Comparison of ENCODE assay signal across 8 cellular contexts in the genomic region with DNA sequence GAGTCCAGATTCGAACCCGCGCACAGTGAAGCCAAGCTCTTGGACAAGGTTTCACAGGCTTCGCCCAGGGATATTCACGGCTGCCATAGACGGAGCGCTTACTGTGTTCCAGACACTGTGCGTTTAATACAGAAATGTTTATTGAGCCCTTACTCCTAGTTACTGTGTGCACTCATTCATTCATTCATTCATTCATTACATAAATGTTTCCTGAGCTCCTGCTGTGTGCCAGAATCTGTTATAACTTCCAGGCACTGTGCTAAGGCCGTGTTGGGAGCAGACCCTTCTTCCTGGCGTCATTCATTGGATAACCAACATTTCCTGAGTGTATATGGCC. TPM values are rescaled to one million over a fixed set of nuclear protein-coding genes. Genes with fewer than 3 reads are reported as not detected.
A peak's percentile ranks its signal among the peaks of the same experiment; 100 is the strongest.
DNase-seq lines count a peak whose midpoint lies in the region; ATAC-seq lines count a peak whose summit lies in the region.

No MANE protein-coding gene starts in this region.

- peaks cover 7% of the 10 kb centered on the region for H3K27me3 Mint-ChIP-seq in T-helper 2 cell treated with Interferon-gamma antibody and Interleukin-4, amounts not matched to agents 5 μg/mL and 100 μg/mL, for 36 hours (ENCODE audit: low read depth)
- H3K27me3 Mint-ChIP-seq in activated T-helper 17 cell treated with anti-CD3 and anti-CD28 coated beads, Interleukin-2, amount 50 U/mL, for 72 hours = no peaks in the 10 kb centered on the region
- H3K27me3 Mint-ChIP-seq in immature natural killer cell (ENCODE audit: low read depth in 3 of 3) = peaks cover 17 to 32% (median 23%) of the 10 kb centered on the region in 3 donors

- H3K4me3 ChIP-seq in subcutaneous abdominal adipose tissue (ENCODE audit: low read depth in 1 of 5, low read length in 5 of 5) = peak overlapping the region; percentile 61 to 91 (median 68)

- H3K27me3 ChIP-seq in subcutaneous abdominal adipose tissue (ENCODE audit: control insufficient read depth in 5 of 5, insufficient read depth in 4 of 5, low read length in 5 of 5) = no peaks in the 10 kb centered on the region

- no peak for DNase-seq in T-helper 2 cell treated with Interferon-gamma antibody and Interleukin-4, amounts not matched to agents 5 μg/mL and 100 μg/mL, for 36 hours (ENCODE audit: low spot score)
- no peak for DNase-seq in T-helper 2 cell
- DNase-seq in immature natural killer cell = no peak
- no peak for DNase-seq in NCI-H1417 (lab: John Stamatoyannopoulos, UW)

- H3K9ac ChIP-seq in subcutaneous abdominal adipose tissue (ENCODE audit: low read length in 5 of 5) = peak overlapping the region in 4 of 5 donors; percentile 53 to 73 (median 62)

- no peaks in the 10 kb centered on the region for H3K9me3 ChIP-seq in subcutaneous abdominal adipose tissue (ENCODE audit: control insufficient read depth in 5 of 5, low read length in 5 of 5)

- no peaks in the 10 kb centered on the region for H3K36me3 Mint-ChIP-seq in T-helper 2 cell treated with Interferon-gamma antibody and Interleukin-4, amounts not matched to agents 5 μg/mL and 100 μg/mL, for 36 hours (ENCODE audit: low read depth)
- peaks cover 12% of the 10 kb centered on the region for H3K36me3 Mint-ChIP-seq in activated T-helper 17 cell treated with anti-CD3 and anti-CD28 coated beads, Interleukin-2, amount 50 U/mL, for 72 hours (ENCODE audit: low read depth)
- no peaks in the 10 kb centered on the region for H3K36me3 Mint-ChIP-seq in immature natural killer cell

- no peaks in the 10 kb centered on the region for H3K36me3 ChIP-seq in subcutaneous abdominal adipose tissue (ENCODE audit: control insufficient read depth in 5 of 5, insufficient read depth in 5 of 5, low read length in 5 of 5)

- no peak for ATAC-seq in activated T-helper 17 cell treated with anti-CD3 and anti-CD28 coated beads, Interleukin-2, amount 50 U/mL, for 72 hours (replicated peaks)
- no peak for ATAC-seq in HG03159 (IDR thresholded peaks at IDR 0.05; ENCODE audit: unreplicated experiment)
- no peak for ATAC-seq in GM19467 (IDR thresholded peaks at IDR 0.05; ENCODE audit: unreplicated experiment)

- H3K27ac Mint-ChIP-seq in T-helper 2 cell treated with Interferon-gamma antibody and Interleukin-4, amounts not matched to agents 5 μg/mL and 100 μg/mL, for 36 hours = peak overlapping the region; percentile 83
- peak overlapping the region; percentile 59 for H3K27ac Mint-ChIP-seq in activated T-helper 17 cell treated with anti-CD3 and anti-CD28 coated beads, Interleukin-2, amount 50 U/mL, for 72 hours
- peak overlapping the region; percentile 51 to 91 (median 82) for H3K27ac Mint-ChIP-seq in immature natural killer cell

- no peaks in the 10 kb centered on the region for H3K9me3 Mint-ChIP-seq in T-helper 2 cell treated with Interferon-gamma antibody and Interleukin-4, amounts not matched to agents 5 μg/mL and 100 μg/mL, for 36 hours
- no peaks in the 10 kb centered on the region for H3K9me3 Mint-ChIP-seq in activated T-helper 17 cell treated with anti-CD3 and anti-CD28 coated beads, Interleukin-2, amount 50 U/mL, for 72 hours
- H3K9me3 Mint-ChIP-seq in immature natural killer cell = no peaks in the 10 kb centered on the region

- peaks cover 53% of the 10 kb centered on the region for H3K4me1 Mint-ChIP-seq in T-helper 2 cell treated with Interferon-gamma antibody and Interleukin-4, amounts not matched to agents 5 μg/mL and 100 μg/mL, for 36 hours (ENCODE audit: low read depth)
- peaks cover 24% of the 10 kb centered on the region for H3K4me1 Mint-ChIP-seq in activated T-helper 17 cell treated with anti-CD3 and anti-CD28 coated beads, Interleukin-2, amount 50 U/mL, for 72 hours
- peaks cover 43 to 49% of the 10 kb centered on the region in 2 donors for H3K4me1 Mint-ChIP-seq in immature natural killer cell

- H3K27ac ChIP-seq in subcutaneous abdominal adipose tissue (ENCODE audit: low read depth, low read length) = no peak overlapping the region

- H3K4me1 ChIP-seq in subcutaneous abdominal adipose tissue (ENCODE audit: control insufficient read depth in 5 of 5, insufficient read depth in 5 of 5, low read length in 5 of 5) = peaks cover 4 to 45% (median 35%) of the 10 kb centered on the region in 5 donors

- peak overlapping the region; percentile 86 for H3K4me3 Mint-ChIP-seq in T-helper 2 cell treated with Interferon-gamma antibody and Interleukin-4, amounts not matched to agents 5 μg/mL and 100 μg/mL, for 36 hours
- H3K4me3 Mint-ChIP-seq in activated T-helper 17 cell treated with anti-CD3 and anti-CD28 coated beads, Interleukin-2, amount 50 U/mL, for 72 hours = peak overlapping the region; percentile 97
- peak overlapping the region; percentile 80 to 90 (median 88) for H3K4me3 Mint-ChIP-seq in immature natural killer cell

RNA-seq across cellular contexts. Expression of a gene that starts 0.7 kb away (rescaled TPM):
- 10 to 100 TPM; 49.9 to 56.2 TPM for total RNA-seq in activated T-helper 17 cell treated with anti-CD3 and anti-CD28 coated beads, Interleukin-2, amount 50 U/mL, for 72 hours
- 10 to 100 TPM in 1 of 3 donors, 1 to 10 TPM in 2; 2.3 to 10.3 (median 4.9) TPM for polyA plus RNA-seq in immature natural killer cell
